Comparison of ENCODE assay signal across 11 cellular contexts in genomic region chr9:94921656-94922055, GRCh38.
DNase-seq lines count a peak whose midpoint lies in the region; ATAC-seq and TF ChIP-seq lines count a peak whose summit lies in the region.
"Had no signal": no experiment of that assay in that cellular context is flagged by ENCODE, and none has a peak within 500 bp of the region (broad histone marks: within the 10 kb centered on the region; RNA-seq: fewer than 3 reads in every experiment).

No MANE protein-coding gene starts in this region.

- no peak for TF ChIP-seq CTCF in brain microvascular endothelial cell (IDR thresholded peaks at IDR 0.05; ENCODE audit: low read depth, low read length, missing control alignments)
- no peak for TF ChIP-seq CTCF in suprapubic skin (IDR thresholded peaks at IDR 0.05)

- peak overlapping the region; percentile 18 for H3K4ac ChIP-seq in mesendoderm (ENCODE audit: low read depth, low read length)

- no peaks in the 10 kb centered on the region for H3K79me2 ChIP-seq in mesendoderm (ENCODE audit: control insufficient read depth, insufficient read depth, low read length)

- in situ Hi-C loops in brain microvascular endothelial cell (cut with HindIII; ENCODE audit: low pct_ligation_motif_present, low sequenced_read_pairs) = no loop called here

- peak overlapping the region; percentile 35 for H2AK5ac ChIP-seq in mesendoderm (ENCODE audit: low read length)

- no peak for TF ChIP-seq EP300 in suprapubic skin (IDR thresholded peaks at IDR 0.05)

- no peak for TF ChIP-seq POLR2A in suprapubic skin (IDR thresholded peaks at IDR 0.05)

- H3K9me3 ChIP-seq in HUES48 (ENCODE audit: control insufficient read depth, insufficient read depth, low read length) = no peaks in the 10 kb centered on the region
- no peaks in the 10 kb centered on the region for H3K9me3 ChIP-seq in suprapubic skin

- no peaks in the 10 kb centered on the region for H3K79me1 ChIP-seq in mesendoderm (ENCODE audit: low read length)

- no peaks in the 10 kb centered on the region for H3K27me3 ChIP-seq in HUES48 (ENCODE audit: control insufficient read depth, insufficient read depth, low read length)
- no peaks in the 10 kb centered on the region for H3K27me3 ChIP-seq in brain microvascular endothelial cell (replicated peaks)
- H3K27me3 ChIP-seq in mesendoderm (ENCODE audit: insufficient read depth, low read length, poor library complexity) = no peaks in the 10 kb centered on the region
- H3K27me3 ChIP-seq in suprapubic skin = no peaks in the 10 kb centered on the region

- no peak overlapping the region for H4K8ac ChIP-seq in mesendoderm (ENCODE audit: low read depth, low read length)

- peak overlapping the region; percentile 29 for H3K27ac ChIP-seq in HUES48 (ENCODE audit: low read depth, low read length)
- H3K27ac ChIP-seq in brain microvascular endothelial cell = peak overlapping the region; percentile 96
- no peak overlapping the region for H3K27ac ChIP-seq in mesendoderm (ENCODE audit: low read depth, low read length)
- peak overlapping the region; percentile 88 for H3K27ac ChIP-seq in suprapubic skin

- H3K9ac ChIP-seq in HUES48 (ENCODE audit: low read depth, low read length) (no peak overlapping the region), mesendoderm (ENCODE audit: low read length) (no peak overlapping the region)

- H2BK15ac ChIP-seq in mesendoderm (replicated peaks; ENCODE audit: low read depth) = no peak overlapping the region

- peak overlapping the region; percentile 26 for H3K56ac ChIP-seq in mesendoderm (ENCODE audit: low read length)

- no peak for ATAC-seq in HG02588 (IDR thresholded peaks at IDR 0.05; ENCODE audit: unreplicated experiment)
- ATAC-seq: activated CD8-positive, alpha-beta T cell treated with anti-CD3 and anti-CD28 coated beads, Interleukin-2, amount 10 ng/mL, durations not matched to agents 7 days and 5 days had no signal

- H3K4me1 ChIP-seq in HUES48 (ENCODE audit: control insufficient read depth, insufficient read depth, low read length) (peaks cover 19% of the 10 kb centered on the region), mesendoderm (ENCODE audit: control insufficient read depth, low read depth, low read length) (peaks cover 15% of the 10 kb centered on the region), suprapubic skin (peaks cover 88% of the 10 kb centered on the region)

- H3K4me2 ChIP-seq in mesendoderm (ENCODE audit: low read length) = no peak overlapping the region

- WGBS in mesendoderm (ENCODE audit: extremely low coverage, insufficient coverage, low lambda C conversion rate) = no CpG with 5 or more reads among the region's 11 CpGs
- 55% methylated on average over 11 of the region's 11 CpGs for WGBS in suprapubic skin

- H2BK5ac ChIP-seq in mesendoderm (ENCODE audit: low read length) = no peak overlapping the region

- no peak overlapping the region for H4K5ac ChIP-seq in mesendoderm (ENCODE audit: low read length)

- DNase-seq in brain microvascular endothelial cell (no peak), mesendoderm (no peak), suprapubic skin (ENCODE audit: low spot score in 2 of 2) (no peak), NCI-H187 treated with DMSO at 0.1 percent for 48 hours (lab: John Stamatoyannopoulos, UW) (no peak), SHP77 treated with DMSO at 0.1 percent for 48 hours (lab: John Stamatoyannopoulos, UW) (no peak)
- DNase-seq in stimulated activated CD8-positive, alpha-beta memory T cell treated with anti-CD3 and anti-CD28 coated beads, Interleukin-4, amount 100 ng/mL, for 48 hours = no peak
- DNase-seq: activated CD8-positive, alpha-beta T cell treated with anti-CD3 and anti-CD28 coated beads, Interleukin-2, amount 10 ng/mL, durations not matched to agents 7 days and 5 days; NCI-H1436; stimulated activated CD4-positive, alpha-beta T cell treated with anti-CD3 and anti-CD28 coated beads, Interleukin-4, amount 100 ng/mL, for 4 hours had no signal

- peak overlapping the region; percentile 1 for H3K18ac ChIP-seq in mesendoderm (ENCODE audit: low read length)

- H3K4me3 ChIP-seq in HUES48 (ENCODE audit: low read depth, low read length) (no peak overlapping the region), brain microvascular endothelial cell (ENCODE audit: low read depth, low read length) (no peak overlapping the region), mesendoderm (ENCODE audit: low read length) (no peak overlapping the region), suprapubic skin (no peak overlapping the region)

- H2BK120ac ChIP-seq in mesendoderm (ENCODE audit: low read depth, low read length) = no peak overlapping the region

- H3K36me3 ChIP-seq in HUES48 (ENCODE audit: control insufficient read depth, insufficient read depth, low read length) (no peaks in the 10 kb centered on the region), brain microvascular endothelial cell (replicated peaks) (no peaks in the 10 kb centered on the region), mesendoderm (ENCODE audit: control insufficient read depth, insufficient read depth, low read length) (no peaks in the 10 kb centered on the region), suprapubic skin (no peaks in the 10 kb centered on the region)

- no peak overlapping the region for H3K23ac ChIP-seq in mesendoderm (ENCODE audit: low read length)
